In genomic region chr1:32754282-32755097, GRCh38 we compare ENCODE assay signal across 8 cellular contexts. TPM values are rescaled to one million over a fixed set of nuclear protein-coding genes. Genes with fewer than 3 reads are reported as not detected.
DNase-seq lines count a peak whose midpoint lies in the region; ATAC-seq, FAIRE-seq and TF ChIP-seq lines count a peak whose summit lies in the region.

No MANE protein-coding gene starts in this region.

- intact Hi-C loops in head of caudate nucleus (cut with DNase I): no loop called here

- DNase-seq in GM10248 (ENCODE audit: extremely low spot score): peak; percentile 57
- DNase-seq in NCI-H2171 (lab: John Stamatoyannopoulos, UW): peak; percentile 65
- DNase-seq in activated naive CD4-positive, alpha-beta T cell treated with anti-CD3 and anti-CD28 coated beads, Interleukin-2, amount 50 U/mL, for 16 hours: peak; percentile 74
- DNase-seq in head of caudate nucleus: peak in 40 of 42 donors; percentile 8 to 66 (median 40)
- DNase-seq in renal cortical epithelial cell (ENCODE audit: low read depth): peak; percentile 52
- DNase-seq in GM13976 (ENCODE audit: low spot score): no peak
- no peak for DNase-seq in GM19239 (ENCODE audit: insufficient read length, low spot score)

- CTCF ChIA-PET in GM10248 (lab: Yijun Ruan, JAX): interaction anchor here (1.3 to 2.3 kb wide), 2 partner anchors 18 to 42 kb away, joined by 5 to 9 read pairs; no protein-coding TSS in a partner anchor

- FAIRE-seq in GM19239 (lab: Jason Lieb, UNC): no peak

- TF ChIP-seq CTCF in GM10248 (IDR thresholded peaks at IDR 0.05; ENCODE audit: control extremely low read depth, extremely low read depth, low read depth, missing control alignments) (no peak), GM13976 (IDR thresholded peaks at IDR 0.05; ENCODE audit: borderline replicate concordance, control extremely low read depth, extremely low read depth, insufficient read depth, missing control alignments) (no peak)

- no peak for ATAC-seq in GM19324 (IDR thresholded peaks at IDR 0.05; ENCODE audit: low FRiP score, unreplicated experiment)

- in situ Hi-C loops in GM13976 (cut with MboI; ENCODE audit: low sequenced_read_pairs, unreplicated experiment): no loop called here

- POLR2A ChIA-PET in GM10248 (lab: Yijun Ruan, JAX): no interaction called here

RNA-seq across cellular contexts. Expression of gene SYNC, which starts 51.9 kb away (rescaled TPM):
- 53.7 and 68.7 TPM in 2 replicates for total RNA-seq in renal cortical epithelial cell

Comparison
In these comparisons a context has a peak if more than half of its experiments do, and no peak if none do; other contexts are left out.
1. DNase-seq: peak in GM10248 (single experiment), NCI-H2171 (single experiment), activated naive CD4-positive, alpha-beta T cell treated with anti-CD3 and anti-CD28 coated beads, Interleukin-2, amount 50 U/mL, for 16 hours (single experiment), head of caudate nucleus (40 of 42) and renal cortical epithelial cell (single experiment); none in GM13976 (single experiment) and GM19239 (single experiment).